ENCODE assay signal across 8 cellular contexts in genomic region chr2:84631047-84631446, GRCh38.
DNase-seq lines count a peak whose midpoint lies in the region; ATAC-seq and TF ChIP-seq lines count a peak whose summit lies in the region.

No MANE protein-coding gene starts in this region.

- TF ChIP-seq CTCF in GM20000 (IDR thresholded peaks at IDR 0.05; ENCODE audit: extremely low read depth, missing control alignments) (peak; percentile 3), choroid plexus epithelial cell (conservative IDR thresholded peaks at IDR 0.05; ENCODE audit: low read depth, low read length) (peak; percentile 69)

- no peak overlapping the region for H3K4me3 ChIP-seq in choroid plexus epithelial cell (ENCODE audit: low read depth, low read length)

- DNase-seq in D341Med (ENCODE audit: low spot score): peak; percentile 52
- peak; percentile 19 for DNase-seq in GM20000 (ENCODE audit: low spot score)
- DNase-seq in NCI-H460 (ENCODE audit: extremely low read depth, low read depth): peak; percentile 51
- peak; percentile 75 for DNase-seq in choroid plexus epithelial cell (ENCODE audit: low read depth)
- peak; percentile 12 for DNase-seq in midbrain (lab: John Stamatoyannopoulos, UW)
- no peak for DNase-seq in UCSD-AML1 (lab: John Stamatoyannopoulos, UW; ENCODE audit: unreplicated experiment)
- no peak for DNase-seq in stimulated activated naive CD4-positive, alpha-beta T cell treated with Interleukin-2 at 50 U/mL for 16 hours (lab: John Stamatoyannopoulos, UW)

- no peak for ATAC-seq in HG03280 (IDR thresholded peaks at IDR 0.05; ENCODE audit: unreplicated experiment)

Comparison
In these comparisons a context has a peak if more than half of its experiments do, and no peak if none do; other contexts are left out.
1. DNase-seq: peak in D341Med (single experiment), GM20000 (single experiment), NCI-H460 (single experiment), choroid plexus epithelial cell (single experiment) and midbrain (single experiment); none in UCSD-AML1 (single experiment) and stimulated activated naive CD4-positive, alpha-beta T cell treated with Interleukin-2 at 50 U/mL for 16 hours (single experiment).